ENCODE assay signal across 20 cellular contexts in the genomic region with DNA sequence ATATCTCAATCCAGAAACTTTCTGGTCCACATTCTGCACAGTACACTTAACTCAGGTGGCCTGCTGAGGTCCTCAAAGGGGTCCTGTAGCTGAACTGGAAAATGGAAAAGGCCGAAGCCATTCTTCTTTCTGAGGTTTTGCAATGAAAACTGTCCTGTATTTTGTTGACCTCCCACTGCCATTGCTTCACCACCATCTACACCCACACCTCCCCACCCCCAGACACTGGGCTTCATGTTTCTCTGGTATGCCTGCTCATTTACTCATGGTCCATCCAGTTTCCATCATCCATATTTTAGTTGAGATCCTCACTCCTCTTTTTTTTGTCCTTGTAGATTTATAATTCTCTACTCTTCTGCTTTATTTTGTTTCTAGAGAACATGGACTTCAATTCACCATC.
DNase-seq lines count a peak whose midpoint lies in the region; FAIRE-seq and TF ChIP-seq lines count a peak whose summit lies in the region.
"Had no signal": no experiment of that assay in that cellular context is flagged by ENCODE, and none has a peak within 500 bp of the region (broad histone marks: within the 10 kb centered on the region; RNA-seq: fewer than 3 reads in every experiment).

No MANE protein-coding gene starts in this region.

- no peak overlapping the region for H3K4me3 Mint-ChIP-seq in nephron
- H3K4me3 Mint-ChIP-seq: B cell; CD4-positive, alpha-beta T cell; CD8-positive, alpha-beta T cell had no signal

- H3K4me1 Mint-ChIP-seq in nephron = peaks cover 34% of the 10 kb centered on the region

- DNase-seq in kidney (no peak), anterior cingulate cortex (lab: John Stamatoyannopoulos, UW) (no peak), NCI-H1694 (lab: John Stamatoyannopoulos, UW) (no peak)
- DNase-seq: AML-193; Caco-2; Calu3; CD4-positive, alpha-beta T cell; CD8-positive, alpha-beta T cell; DMS79 treated with DMSO at 0.1 percent for 48 hours; GF-D8 had no signal

- no peak for FAIRE-seq in kidney (lab: Jason Lieb, UNC)
- FAIRE-seq: A549, D721Med, G401.6, GM12892, GM18507 had no signal

- peaks cover 4% of the 10 kb centered on the region for H3K27me3 Mint-ChIP-seq in nephron (ENCODE audit: low read depth)

- POLR2A ChIA-PET in HEK293 (lab: Yijun Ruan, JAX) = no interaction called here

- H3K4me3 ChIP-seq in HEK293 (ENCODE audit: low read depth, low read length) (no peak overlapping the region), kidney (ENCODE audit: low read length in 2 of 2) (no peak overlapping the region)
- H3K4me3 ChIP-seq: A549; BLaER1 treated with 17β-estradiol and CSF1 and Interleukin-3, amounts not matched to agents 10 nM and 100 nM had no signal

- H3K27ac ChIP-seq in HEK293 (ENCODE audit: extremely low read depth, low read depth, low read length) = no peak overlapping the region
- H3K27ac ChIP-seq in kidney (ENCODE audit: low read depth in 2 of 2, low read length in 2 of 2) = peak overlapping the region; percentile 64 to 84
- H3K27ac ChIP-seq: 22Rv1; A549; BLaER1 treated with 17β-estradiol and CSF1 and Interleukin-3, amounts not matched to agents 10 nM and 100 nM had no signal

- H3K9ac ChIP-seq in kidney (ENCODE audit: low read length in 2 of 2) = no peak overlapping the region
- H3K9ac ChIP-seq: BLaER1 treated with 17β-estradiol and CSF1 and Interleukin-3, amounts not matched to agents 10 nM and 100 nM had no signal

- no peaks in the 10 kb centered on the region for H3K36me3 Mint-ChIP-seq in nephron (ENCODE audit: low read depth)
- H3K36me3 Mint-ChIP-seq: CD8-positive, alpha-beta T cell had no signal

- no peaks in the 10 kb centered on the region for H3K9me3 Mint-ChIP-seq in nephron
- H3K9me3 Mint-ChIP-seq: CD4-positive, alpha-beta T cell; CD8-positive, alpha-beta T cell had no signal

- intact Hi-C loops in kidney (cut with DNase I) = no loop called here

- peaks cover 6% of the 10 kb centered on the region; the same call in 1 of the 2 replicates for H3K4me1 ChIP-seq in HEK293 (ENCODE audit: control insufficient read depth, insufficient read depth, low read length)
- peaks cover 10 to 13% of the 10 kb centered on the region in 2 donors for H3K4me1 ChIP-seq in kidney (ENCODE audit: control insufficient read depth in 1 of 2, insufficient read depth in 1 of 2, low read depth in 1 of 2, low read length in 2 of 2)
- H3K4me1 ChIP-seq: A549, Caco-2 had no signal

- peak overlapping the region in 2 of 3 experiments; percentile 82 to 96 for H3K27ac Mint-ChIP-seq in nephron
- H3K27ac Mint-ChIP-seq: B cell; CD4-positive, alpha-beta T cell; CD8-positive, alpha-beta T cell had no signal

- H3K36me3 ChIP-seq in HEK293 (ENCODE audit: control insufficient read depth in 2 of 2, insufficient read depth in 1 of 2, low read length in 2 of 2) (no peaks in the 10 kb centered on the region), kidney (ENCODE audit: control insufficient read depth in 1 of 2, insufficient read depth in 2 of 2, low read length in 2 of 2) (no peaks in the 10 kb centered on the region)
- H3K36me3 ChIP-seq: BLaER1 treated with 17β-estradiol and CSF1 and Interleukin-3, amounts not matched to agents 10 nM and 100 nM had no signal

- CTCF ChIA-PET in HEK293 (lab: Yijun Ruan, JAX) = no interaction called here

- TF ChIP-seq CTCF in HEK293 (tag by site-specific recombination; IDR thresholded peaks at IDR 0.05) = no peak
- no peak for TF ChIP-seq CTCF in kidney (IDR thresholded peaks at IDR 0.05; ENCODE audit: borderline replicate concordance, extremely low read depth, insufficient read depth)
- no peak for TF ChIP-seq CTCF in nephron (IDR thresholded peaks at IDR 0.05; ENCODE audit: unreplicated experiment in 3 of 3)

- no peaks in the 10 kb centered on the region for H3K9me3 ChIP-seq in HEK293 (ENCODE audit: control insufficient read depth, insufficient read depth, low read depth, low read length)
- H3K9me3 ChIP-seq in kidney (ENCODE audit: control insufficient read depth in 1 of 2, low read length in 2 of 2) = no peaks in the 10 kb centered on the region
- H3K9me3 ChIP-seq: A549; BLaER1 treated with 17β-estradiol and CSF1 and Interleukin-3, amounts not matched to agents 10 nM and 100 nM; Caco-2 had no signal

TF ChIP-seq in HEK293, 187 proteins besides CTCF, POLR2A, EP300 and RAD21:
- TF ChIP-seq GFI1B (tag by site-specific recombination; IDR thresholded peaks at IDR 0.05) (no peak), ZNF621 (tag by site-specific recombination; IDR thresholded peaks at IDR 0.05) (no peak), GLIS1 (tag by site-specific recombination; IDR thresholded peaks at IDR 0.05) (no peak), ZNF133 (tag by site-specific recombination; IDR thresholded peaks at IDR 0.05) (no peak), ZFHX2 (tag by site-specific recombination; conservative IDR thresholded peaks at IDR 0.05) (peak; percentile 84), ZBTB7A (tag by site-specific recombination; IDR thresholded peaks at IDR 0.05; ENCODE audit: low read depth) (no peak), EGR2 (tag by site-specific recombination; IDR thresholded peaks at IDR 0.05; ENCODE audit: low read depth) (peak; percentile 56; the same call in 1 of the 2 replicates), ZBTB17 (tag by site-specific recombination; IDR thresholded peaks at IDR 0.05) (no peak), ZFP37 (tag by site-specific recombination; IDR thresholded peaks at IDR 0.05) (no peak)
- TF ChIP-seq, protein P1, sequence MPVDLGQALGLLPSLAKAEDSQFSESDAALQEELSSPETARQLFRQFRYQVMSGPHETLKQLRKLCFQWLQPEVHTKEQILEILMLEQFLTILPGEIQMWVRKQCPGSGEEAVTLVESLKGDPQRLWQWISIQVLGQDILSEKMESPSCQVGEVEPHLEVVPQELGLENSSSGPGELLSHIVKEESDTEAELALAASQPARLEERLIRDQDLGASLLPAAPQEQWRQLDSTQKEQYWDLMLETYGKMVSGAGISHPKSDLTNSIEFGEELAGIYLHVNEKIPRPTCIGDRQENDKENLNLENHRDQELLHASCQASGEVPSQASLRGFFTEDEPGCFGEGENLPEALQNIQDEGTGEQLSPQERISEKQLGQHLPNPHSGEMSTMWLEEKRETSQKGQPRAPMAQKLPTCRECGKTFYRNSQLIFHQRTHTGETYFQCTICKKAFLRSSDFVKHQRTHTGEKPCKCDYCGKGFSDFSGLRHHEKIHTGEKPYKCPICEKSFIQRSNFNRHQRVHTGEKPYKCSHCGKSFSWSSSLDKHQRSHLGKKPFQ (tag by site-specific recombination; IDR thresholded peaks at IDR 0.05) = no peak
TF ChIP-seq in HEK293: peak in this region for 2.
